Comparison of ENCODE assay signal across 26 cellular contexts in the genomic region with DNA sequence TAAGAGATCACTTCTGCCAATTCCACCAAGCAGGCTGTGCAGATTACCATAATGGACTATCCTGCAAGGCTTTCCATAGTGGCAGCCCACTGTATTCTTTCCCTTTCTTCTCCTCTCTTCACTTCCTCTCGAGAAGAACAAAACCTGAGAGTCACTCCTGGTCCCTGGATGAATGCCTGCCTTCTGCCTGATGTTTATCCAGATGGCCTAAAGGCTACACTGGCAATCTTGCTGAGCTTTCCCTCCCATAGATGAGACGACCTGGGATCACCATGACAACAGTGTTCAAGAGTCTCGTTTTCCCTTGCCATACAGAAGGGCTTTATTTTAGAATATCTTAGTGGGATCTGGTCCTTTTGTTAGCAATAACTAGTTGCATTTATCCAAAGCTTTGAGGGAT.
A peak's percentile ranks its signal among the peaks of the same experiment; 100 is the strongest.
DNase-seq lines count a peak whose midpoint lies in the region; ATAC-seq lines count a peak whose summit lies in the region.
"Had no signal": no experiment of that assay in that cellular context is flagged by ENCODE, and none has a peak within 500 bp of the region (broad histone marks: within the 10 kb centered on the region; RNA-seq: fewer than 3 reads in every experiment).

No MANE protein-coding gene starts in this region.

- H3K9ac ChIP-seq in trophoblast cell (ENCODE audit: low read length): no peak overlapping the region
- H3K9ac ChIP-seq: BLaER1 treated with 17β-estradiol and CSF1 and Interleukin-3, amounts not matched to agents 10 nM and 100 nM had no signal

- no peak overlapping the region for H3K4ac ChIP-seq in trophoblast cell (ENCODE audit: low read depth, low read length)

- no peak overlapping the region for H3K23ac ChIP-seq in trophoblast cell (ENCODE audit: low read length)

- H3K4me3 ChIP-seq in trophoblast cell (ENCODE audit: low read depth, low read length): no peak overlapping the region
- H3K4me3 ChIP-seq: BLaER1 treated with 17β-estradiol and CSF1 and Interleukin-3, amounts not matched to agents 10 nM and 100 nM; body of pancreas; esophagus muscularis mucosa; gastroesophageal sphincter; GM12878; K562; right atrium auricular region; uterus had no signal

- no peak overlapping the region for H2BK5ac ChIP-seq in trophoblast cell (ENCODE audit: low read depth, low read length, poor library complexity)

- peaks cover 1% of the 10 kb centered on the region for H3K9me3 ChIP-seq in trophoblast cell (ENCODE audit: insufficient read depth, low read depth, low read length)
- H3K9me3 ChIP-seq: body of pancreas, right atrium auricular region, uterus had no signal

- H4K8ac ChIP-seq in trophoblast cell (ENCODE audit: low read depth, low read length): no peak overlapping the region

- H2AFZ ChIP-seq in trophoblast cell (ENCODE audit: insufficient read depth, low read length, poor library complexity): no peak overlapping the region

- no peaks in the 10 kb centered on the region for H3K79me2 ChIP-seq in trophoblast cell (ENCODE audit: control insufficient read depth, insufficient read depth, low read length, poor library complexity)

- H2BK12ac ChIP-seq in trophoblast cell (ENCODE audit: low read length): no peak overlapping the region

- no peak overlapping the region for H3K4me2 ChIP-seq in trophoblast cell (ENCODE audit: low read length)
- H3K4me2 ChIP-seq: BLaER1 treated with 17β-estradiol and CSF1 and Interleukin-3, amounts not matched to agents 10 nM and 100 nM had no signal

- H3K18ac ChIP-seq in trophoblast cell (ENCODE audit: low read length): no peak overlapping the region

- no peak overlapping the region for H4K91ac ChIP-seq in trophoblast cell (ENCODE audit: low read depth, low read length)

- H3K27me3 ChIP-seq in trophoblast cell (ENCODE audit: insufficient read depth, low read length): no peaks in the 10 kb centered on the region
- H3K27me3 ChIP-seq: BLaER1 treated with 17β-estradiol and CSF1 and Interleukin-3, amounts not matched to agents 10 nM and 100 nM; body of pancreas; esophagus muscularis mucosa; right atrium auricular region; uterus had no signal

- H2AK5ac ChIP-seq in trophoblast cell (ENCODE audit: low read length): no peak overlapping the region

- H3K27ac ChIP-seq in trophoblast cell (ENCODE audit: low read depth, low read length): no peak overlapping the region
- H3K27ac ChIP-seq: BLaER1 treated with 17β-estradiol and CSF1 and Interleukin-3, amounts not matched to agents 10 nM and 100 nM; body of pancreas; esophagus muscularis mucosa; gastroesophageal sphincter; right atrium auricular region; uterus; VCaP had no signal

- no peaks in the 10 kb centered on the region for H3K36me3 ChIP-seq in trophoblast cell (ENCODE audit: control insufficient read depth in 1 of 2, insufficient read depth in 2 of 2, low read length in 2 of 2)
- H3K36me3 ChIP-seq: esophagus muscularis mucosa, right atrium auricular region, uterus had no signal

- no peak for ATAC-seq in GM21825 (IDR thresholded peaks at IDR 0.05; ENCODE audit: unreplicated experiment)
- ATAC-seq: body of pancreas, gastroesophageal sphincter, GM12878, K562 had no signal

- H4K12ac ChIP-seq in trophoblast cell (ENCODE audit: low read depth, low read length): no peak overlapping the region

- H3K14ac ChIP-seq in trophoblast cell (ENCODE audit: low read length): no peak overlapping the region

- WGBS in trophoblast cell (ENCODE audit: extremely low coverage, insufficient coverage, insufficient read length): no CpG with 5 or more reads among the region's 3 CpGs

- no peaks in the 10 kb centered on the region for H3K4me1 ChIP-seq in trophoblast cell (ENCODE audit: control insufficient read depth in 1 of 2, insufficient read depth in 2 of 2, low read length in 2 of 2)
- H3K4me1 ChIP-seq: BLaER1 treated with 17β-estradiol and CSF1 and Interleukin-3, amounts not matched to agents 10 nM and 100 nM; body of pancreas; esophagus muscularis mucosa; gastroesophageal sphincter; right atrium auricular region; uterus had no signal

- no peaks in the 10 kb centered on the region for H3K79me1 ChIP-seq in trophoblast cell (ENCODE audit: low read length)

- no peak overlapping the region for H2BK120ac ChIP-seq in trophoblast cell (ENCODE audit: insufficient read depth, low read length, poor library complexity)

- DNase-seq in COR-L47 (lab: John Stamatoyannopoulos, UW) (peak; percentile 61), NCI-H1105 treated with DMSO at 0.1 percent for 48 hours (lab: John Stamatoyannopoulos, UW) (peak; percentile 90), NCI-H446 (lab: John Stamatoyannopoulos, UW) (peak; percentile 5 to 38), SK-N-DZ (ENCODE audit: low spot score) (peak; percentile 6), trophoblast cell (no peak)
- no peak for DNase-seq in NK-92 treated with Interleukin-12 subunit alpha and Interleukin-12 subunit beta, amount 100 ng/mL, for 24 hours (lab: John Stamatoyannopoulos, UW)
- no peak for DNase-seq in activated CD4-positive, alpha-beta T cell treated with anti-CD3 and anti-CD28 coated beads for 1 hour
- DNase-seq: activated CD8-positive, alpha-beta memory T cell treated with anti-CD3 and anti-CD28 coated beads, Interleukin-2, amount 50 U/mL, for 4 hours; activated naive CD8-positive, alpha-beta T cell treated with anti-CD3 and anti-CD28 coated beads, Interleukin-2, amount 10 ng/mL, durations not matched to agents 7 days and 5 days; body of pancreas; effector CD8-positive, alpha-beta T cell; GOT3; NCI-H2081 treated with DMSO at 0.1 percent for 48 hours; OCI-M1; SIG-M5; stimulated activated CD4-positive, alpha-beta T cell treated with anti-CD3 and anti-CD28 coated beads, Interleukin-15, amount 100 ng/mL, for 24 hours; substantia nigra; uterus had no signal

Comparison
In these comparisons a context has a peak if more than half of its experiments do, and no peak if none do; other contexts are left out.
1. DNase-seq: peak in COR-L47 (single experiment), NCI-H1105 treated with DMSO at 0.1 percent for 48 hours (single experiment), NCI-H446 (2 of 2) and SK-N-DZ (single experiment); none in NK-92 treated with Interleukin-12 subunit alpha and Interleukin-12 subunit beta, amount 100 ng/mL, for 24 hours (single experiment), trophoblast cell (0 of 2) and activated CD4-positive, alpha-beta T cell treated with anti-CD3 and anti-CD28 coated beads for 1 hour (single experiment).